8 cellular contexts compared by ENCODE assay signal in the genomic region with DNA sequence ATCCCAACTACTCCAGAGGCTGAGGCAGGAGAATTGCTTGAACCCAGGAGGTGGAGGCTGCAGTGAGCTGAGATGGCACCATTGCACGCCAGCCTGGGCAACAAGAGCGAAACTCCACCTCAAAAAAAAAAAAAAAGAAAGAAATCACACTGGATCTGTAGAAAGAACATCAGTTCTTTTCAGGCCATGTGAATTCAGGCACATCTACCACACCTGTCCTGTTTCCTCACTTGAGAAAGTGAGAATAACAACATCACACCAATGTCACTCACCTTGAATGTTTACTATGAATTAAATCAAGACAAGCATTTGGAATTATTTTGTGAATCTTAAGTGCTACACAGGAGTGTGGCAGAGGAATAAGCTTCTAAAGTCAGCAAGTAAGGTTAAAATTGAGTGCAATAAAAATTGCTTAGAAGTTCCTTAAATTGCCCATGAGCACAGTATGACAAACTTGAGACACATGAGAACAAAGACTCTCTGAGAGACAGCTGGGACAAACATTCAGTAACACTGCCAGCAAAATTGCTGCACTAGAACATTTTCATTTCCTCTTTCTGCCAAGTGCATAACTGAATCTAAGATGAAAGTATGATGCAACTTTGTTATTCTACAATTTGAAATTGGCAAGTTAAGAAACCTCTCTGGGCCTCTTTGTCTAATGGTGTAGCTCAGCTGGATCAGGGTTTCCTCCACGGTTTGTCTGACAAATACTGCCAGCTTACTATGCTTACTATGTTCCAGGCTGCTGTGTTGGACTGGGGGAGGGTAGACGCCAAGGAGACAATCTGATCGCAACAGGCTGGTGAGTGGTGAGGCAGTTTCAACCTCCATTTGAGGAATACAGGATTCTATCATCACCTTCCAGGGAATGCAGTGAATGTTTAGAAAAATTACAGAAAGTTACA. TPM values are rescaled to one million over a fixed set of nuclear protein-coding genes. Genes with fewer than 3 reads are reported as not detected.
DNase-seq lines count a peak whose midpoint lies in the region; ATAC-seq lines count a peak whose summit lies in the region.

No MANE protein-coding gene starts in this region.

- peak; percentile 57 for DNase-seq in AG20443 (ENCODE audit: low spot score)
- peak; percentile 63 for DNase-seq in NOMO-1 treated with dmso at 0.1 percent for 144 hours (lab: John Stamatoyannopoulos, UW; ENCODE audit: unreplicated experiment)
- DNase-seq in activated naive CD4-positive, alpha-beta T cell treated with anti-CD3 and anti-CD28 coated beads, Interleukin-2, amount 10 ng/mL, durations not matched to agents 7 days and 5 days, result peak; percentile 61
- peak in 29 of 42 donors; percentile 13 to 75 (median 39) for DNase-seq in head of caudate nucleus
- DNase-seq in sciatic nerve (ENCODE audit: low spot score), result no peak
- no peak for DNase-seq in NCI-H1048 (lab: John Stamatoyannopoulos, UW)

- H3K4me3 Mint-ChIP-seq in activated naive CD4-positive, alpha-beta T cell treated with anti-CD3 and anti-CD28 coated beads, Interleukin-2, amount 10 ng/mL, durations not matched to agents 7 days and 5 days, result peak overlapping the region; percentile 94

- CTCF ChIA-PET in activated naive CD4-positive, alpha-beta T cell treated with anti-CD3 and anti-CD28 coated beads, Interleukin-2, amount 10 ng/mL, durations not matched to agents 7 days and 5 days (lab: Charles Lee), result interaction anchor here (1.0 to 2.4 kb wide), 3 partner anchors 26 to 259 kb away, joined by 3 to 9 read pairs (median 3); no protein-coding TSS in a partner anchor

- no peaks in the 10 kb centered on the region for H3K9me3 Mint-ChIP-seq in activated naive CD4-positive, alpha-beta T cell treated with anti-CD3 and anti-CD28 coated beads, Interleukin-2, amount 10 ng/mL, durations not matched to agents 7 days and 5 days

- no peaks in the 10 kb centered on the region for H3K27me3 Mint-ChIP-seq in activated naive CD4-positive, alpha-beta T cell treated with anti-CD3 and anti-CD28 coated beads, Interleukin-2, amount 10 ng/mL, durations not matched to agents 7 days and 5 days

- H3K36me3 Mint-ChIP-seq in activated naive CD4-positive, alpha-beta T cell treated with anti-CD3 and anti-CD28 coated beads, Interleukin-2, amount 10 ng/mL, durations not matched to agents 7 days and 5 days, result peaks cover 18% of the 10 kb centered on the region

- intact Hi-C loops in head of caudate nucleus (cut with DNase I) (loop anchor here (5.0 kb wide), 1 partner anchor 380 kb away; a partner anchor contains a TSS), sciatic nerve (cut with DNase I) (no loop called here)

- H3K4me1 Mint-ChIP-seq in activated naive CD4-positive, alpha-beta T cell treated with anti-CD3 and anti-CD28 coated beads, Interleukin-2, amount 10 ng/mL, durations not matched to agents 7 days and 5 days, result peaks cover 48% of the 10 kb centered on the region

- H3K27ac Mint-ChIP-seq in activated naive CD4-positive, alpha-beta T cell treated with anti-CD3 and anti-CD28 coated beads, Interleukin-2, amount 10 ng/mL, durations not matched to agents 7 days and 5 days, result peak overlapping the region; percentile 100

- ATAC-seq in GM18868 (IDR thresholded peaks at IDR 0.05; ENCODE audit: unreplicated experiment), result peak; percentile 49
- peak; percentile 57 for ATAC-seq in HG03060 (IDR thresholded peaks at IDR 0.05; ENCODE audit: low read depth, unreplicated experiment)
- ATAC-seq in sciatic nerve, result peak; percentile 79

RNA-seq across cellular contexts. Expression of a gene that starts 1.9 kb away (rescaled TPM):
- total RNA-seq in sciatic nerve, result 30.3 TPM

Comparison
In these comparisons a context has a peak if more than half of its experiments do, and no peak if none do; other contexts are left out.
1. DNase-seq: peak in AG20443 (single experiment), NOMO-1 treated with dmso at 0.1 percent for 144 hours (single experiment), activated naive CD4-positive, alpha-beta T cell treated with anti-CD3 and anti-CD28 coated beads, Interleukin-2, amount 10 ng/mL, durations not matched to agents 7 days and 5 days (single experiment) and head of caudate nucleus (29 of 42); none in sciatic nerve (single experiment) and NCI-H1048 (single experiment).
2. Peak in every context shown above with its lines, with median percentiles within 50 percentile points of each other: ATAC-seq.